In the genomic region with DNA sequence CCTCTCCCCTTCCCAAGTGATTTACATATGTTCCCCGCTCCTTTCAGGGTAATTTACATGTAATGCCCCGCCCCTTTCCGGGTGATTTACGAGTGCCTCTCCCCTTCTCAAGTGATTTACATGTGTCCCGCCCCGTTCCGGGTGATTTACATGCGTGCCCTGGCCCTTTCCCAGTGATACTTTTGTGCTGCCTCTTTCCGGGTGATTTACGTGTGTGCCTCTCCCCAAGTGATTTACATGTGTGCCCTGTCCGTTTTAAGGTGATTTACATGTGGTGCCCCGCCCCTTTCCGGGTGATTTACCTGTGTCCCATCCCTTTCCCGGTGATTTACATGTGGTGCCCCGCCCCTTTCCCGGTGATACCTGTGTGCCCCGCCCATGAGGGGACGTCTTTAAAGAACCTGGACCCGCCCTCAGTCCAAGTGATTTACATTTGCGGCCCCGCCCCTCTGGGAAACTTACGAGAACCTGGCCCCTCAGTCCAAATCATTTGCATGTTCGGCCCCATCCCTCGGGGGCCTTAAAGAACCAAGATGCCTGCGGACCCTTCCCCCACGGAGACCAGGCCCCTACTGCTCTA, we compare ENCODE assay signal across 8 cellular contexts. TPM values are rescaled to one million over a fixed set of nuclear protein-coding genes. Genes with fewer than 3 reads are reported as not detected.
DNase-seq lines count a peak whose midpoint lies in the region; ATAC-seq and TF ChIP-seq lines count a peak whose summit lies in the region.

No MANE protein-coding gene starts in this region.

- H3K27me3 ChIP-seq in gastrocnemius medialis = no peaks in the 10 kb centered on the region

- TF ChIP-seq POLR2A in gastrocnemius medialis (IDR thresholded peaks at IDR 0.05) = no peak

- H3K4me1 ChIP-seq in gastrocnemius medialis = peaks cover 7 to 24% of the 10 kb centered on the region in 2 donors

- TF ChIP-seq CTCF in astrocyte of the cerebellum (IDR thresholded peaks at IDR 0.05; ENCODE audit: low read depth, low read length, missing control alignments) (no peak), gastrocnemius medialis (IDR thresholded peaks at IDR 0.05 in 4 of 5, conservative IDR thresholded peaks at IDR 0.05 in 1 of 5) (no peak)

- H3K9me3 ChIP-seq in gastrocnemius medialis = no peaks in the 10 kb centered on the region

- ATAC-seq in GM18502 (IDR thresholded peaks at IDR 0.05; ENCODE audit: poor library complexity, unreplicated experiment) = peak; percentile 51
- peak; percentile 54 for ATAC-seq in HG02798 (IDR thresholded peaks at IDR 0.05; ENCODE audit: poor library complexity, unreplicated experiment)
- peak; percentile 57 to 59 for ATAC-seq in gastrocnemius medialis

- H3K27ac ChIP-seq in gastrocnemius medialis = peak overlapping the region; percentile 78 to 92 (median 84)

- in situ Hi-C loops in astrocyte of the cerebellum (cut with HindIII; ENCODE audit: low sequenced_read_pairs) (loop anchor here (25.0 kb wide), 1 partner anchor 1148 kb away; the partner anchor contains the start of genes ZNF524, ZNF784 and ZNF865), gastrocnemius medialis (cut with MboI; ENCODE audit: low sequenced_read_pairs in 4 of 4) (no loop called here)

- DNase-seq in NCI-H146 treated with DMSO at 0.1 percent for 48 hours (lab: John Stamatoyannopoulos, UW; ENCODE audit: unreplicated experiment) = peak; percentile 70
- peak; percentile 72 for DNase-seq in T-helper 9 cell
- peak; percentile 56 for DNase-seq in astrocyte of the cerebellum (ENCODE audit: low read depth)
- DNase-seq in hypothalamus (lab: John Stamatoyannopoulos, UW) = peak in 36 of 51 donors; percentile 32 to 91 (median 68)
- DNase-seq in gastrocnemius medialis = peak; percentile 80 to 85
- DNase-seq in amniotic stem cell (lab: John Stamatoyannopoulos, UW) = no peak

- H3K36me3 ChIP-seq in gastrocnemius medialis = peaks cover 0 to 30% of the 10 kb centered on the region in 2 donors

- intact Hi-C loops in gastrocnemius medialis (cut with DNase I; ENCODE audit: low total_unique reads) = loop anchor here (1.0 to 10.0 kb wide), 4 partner anchors 299 to 791 kb away; partner anchors contain the start of genes PPP6R1, PRPF31 and TFPT

- peak overlapping the region; percentile 50 for H3K4me3 ChIP-seq in astrocyte of the cerebellum (ENCODE audit: low read depth, low read length)
- H3K4me3 ChIP-seq in gastrocnemius medialis = peak overlapping the region; percentile 54 to 81 (median 62)

RNA-seq across cellular contexts. Expression of gene LENG9, which starts 0.6 kb away (rescaled TPM):
- total RNA-seq in gastrocnemius medialis = 1 to 10 TPM; 1.5 to 4.9 (median 3.4) TPM

RNA-seq across cellular contexts. Expression of gene CDC42EP5, which starts 9.0 kb away (rescaled TPM):
- total RNA-seq in gastrocnemius medialis = 1 to 10 TPM in 2 of 4 donors, under 1 TPM in 1, not detected in 1; 0.83 to 4.6 (median 4.2) TPM

RNA-seq across cellular contexts. Expression of gene LENG8, which starts 15.1 kb away (rescaled TPM):
- 10 to 100 TPM in 3 of 4 donors, 1 to 10 TPM in 1; 9.9 to 49.5 (median 15.5) TPM for total RNA-seq in gastrocnemius medialis

RNA-seq across cellular contexts. Expression of gene LAIR2, which starts 38.5 kb away (rescaled TPM):
- total RNA-seq in gastrocnemius medialis = not detected

RNA-seq across cellular contexts. Expression of gene TTYH1, which starts 48.9 kb away (rescaled TPM):
- total RNA-seq in gastrocnemius medialis = under 1 TPM in 1 of 4 donors, not detected in 3; 0.41 TPM
